Comparison of ENCODE assay signal across 16 cellular contexts in the genomic region with DNA sequence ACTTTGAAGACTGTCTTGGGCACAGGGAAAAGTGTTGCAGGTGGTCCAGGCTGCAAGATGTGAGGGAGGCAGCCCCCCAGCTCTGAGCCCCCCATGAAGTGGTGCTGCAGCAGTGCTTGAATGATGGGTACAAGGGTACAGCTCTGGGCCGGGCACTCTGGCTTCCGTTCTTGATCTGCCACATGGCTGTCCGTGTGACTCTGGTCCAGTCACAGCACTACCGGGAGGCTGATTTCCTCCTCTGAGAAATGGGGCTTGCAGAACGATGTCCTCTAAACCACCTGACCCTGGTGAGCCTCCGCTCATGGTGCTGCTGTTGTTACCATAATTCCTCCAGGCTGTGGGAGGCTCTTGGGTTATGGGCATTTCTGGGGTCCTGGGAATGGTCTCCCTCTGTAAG.
DNase-seq lines count a peak whose midpoint lies in the region; ATAC-seq, FAIRE-seq and TF ChIP-seq lines count a peak whose summit lies in the region.
"Had no signal": no experiment of that assay in that cellular context is flagged by ENCODE, and none has a peak within 500 bp of the region (broad histone marks: within the 10 kb centered on the region; RNA-seq: fewer than 3 reads in every experiment).

No MANE protein-coding gene starts in this region.

- FAIRE-seq in HTR-8/SVneo (lab: Jason Lieb, UNC), result no peak
- FAIRE-seq: H54, HepG2 had no signal

- H3K36me3 ChIP-seq in lower lobe of right lung, result no peaks in the 10 kb centered on the region
- H3K36me3 ChIP-seq: BLaER1 treated with 17β-estradiol and CSF1 and Interleukin-3, amounts not matched to agents 10 nM and 100 nM had no signal

- no peaks in the 10 kb centered on the region for H3K9me3 ChIP-seq in lower lobe of right lung
- H3K9me3 ChIP-seq: BLaER1 treated with 17β-estradiol and CSF1 and Interleukin-3, amounts not matched to agents 10 nM and 100 nM had no signal

- CTCF ChIA-PET in RWPE1 (lab: Yijun Ruan, JAX), result no interaction called here

- DNase-seq in RWPE1 (ENCODE audit: low spot score) (no peak), foreskin keratinocyte (no peak), lower lobe of right lung (peak; percentile 27), HTR-8/SVneo (ENCODE audit: insufficient read length, low spot score) (no peak), glomerular visceral epithelial cell (ENCODE audit: extremely low spot score) (no peak), NCI-H2227 (lab: John Stamatoyannopoulos, UW; ENCODE audit: unreplicated experiment) (no peak), posterior vena cava (ENCODE audit: low spot score) (no peak)
- DNase-seq: Calu3; CD8-positive, alpha-beta T cell; GF-D8; HCEC 1CT had no signal

- intact Hi-C loops in lower lobe of right lung (cut with DNase I) (no loop called here), posterior vena cava (cut with DNase I) (no loop called here)

- no peak overlapping the region for H3K4me3 ChIP-seq in lower lobe of right lung
- H3K4me3 ChIP-seq: BLaER1 treated with 17β-estradiol and CSF1 and Interleukin-3, amounts not matched to agents 10 nM and 100 nM; GM23338 had no signal

- H3K27ac ChIP-seq in RWPE1, result peak overlapping the region; percentile 99
- H3K27ac ChIP-seq in VCaP, result peak overlapping the region; percentile 77
- peak overlapping the region; percentile 85 for H3K27ac ChIP-seq in foreskin keratinocyte
- no peak overlapping the region for H3K27ac ChIP-seq in lower lobe of right lung
- H3K27ac ChIP-seq: BLaER1 treated with 17β-estradiol and CSF1 and Interleukin-3, amounts not matched to agents 10 nM and 100 nM had no signal

- ATAC-seq in foreskin keratinocyte (no peak), lower lobe of right lung (no peak)
- ATAC-seq: CD8-positive, alpha-beta T cell; GM23338; HepG2 had no signal

- POLR2A ChIA-PET in RWPE1 (lab: Yijun Ruan, JAX; ENCODE audit: low non-redundant PET), result no interaction called here

- no peak for TF ChIP-seq CTCF in RWPE1 (conservative IDR thresholded peaks at IDR 0.05; ENCODE audit: low read depth)
- no peak for TF ChIP-seq CTCF in VCaP (conservative IDR thresholded peaks at IDR 0.05)
- no peak for TF ChIP-seq CTCF in foreskin keratinocyte (conservative IDR thresholded peaks at IDR 0.05)
- TF ChIP-seq CTCF in lower lobe of right lung (IDR thresholded peaks at IDR 0.05), result no peak

- peaks cover 12% of the 10 kb centered on the region for H3K4me1 ChIP-seq in foreskin keratinocyte
- H3K4me1 ChIP-seq in lower lobe of right lung, result no peaks in the 10 kb centered on the region

- H3K27me3 ChIP-seq in foreskin keratinocyte (no peaks in the 10 kb centered on the region), lower lobe of right lung (ENCODE audit: low read depth) (no peaks in the 10 kb centered on the region)
- H3K27me3 ChIP-seq: BLaER1 treated with 17β-estradiol and CSF1 and Interleukin-3, amounts not matched to agents 10 nM and 100 nM had no signal
